Comparison of ENCODE assay signal across 34 cellular contexts in the genomic region with DNA sequence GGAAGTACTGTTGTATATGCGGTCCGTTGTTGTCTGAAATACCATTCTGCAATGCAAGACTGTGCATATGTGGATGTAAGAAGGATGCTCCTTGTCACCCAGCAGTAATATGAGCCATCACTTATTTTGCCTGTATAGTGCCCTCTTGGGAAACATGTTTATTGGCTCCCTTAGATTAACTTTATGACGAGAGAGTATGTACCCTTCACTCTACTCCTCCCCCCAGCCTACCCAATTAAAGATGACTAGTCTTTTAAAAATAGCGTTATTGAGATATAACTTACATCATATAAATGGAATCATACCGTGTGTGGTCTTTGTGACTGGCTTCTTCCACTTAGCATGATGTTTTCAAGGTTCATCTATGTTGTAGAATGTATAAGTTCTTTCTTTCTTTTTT.
"Had no signal": no experiment of that assay in that cellular context is flagged by ENCODE, and none has a peak within 500 bp of the region (broad histone marks: within the 10 kb centered on the region; RNA-seq: fewer than 3 reads in every experiment).

No MANE protein-coding gene starts in this region.

- H3K4me1 ChIP-seq: Peyer's patch had no signal

- H3K27me3 ChIP-seq: brain microvascular endothelial cell, MG63, Peyer's patch had no signal

- H3K4me1 Mint-ChIP-seq: activated naive CD4-positive, alpha-beta T cell treated with anti-CD3 and anti-CD28 coated beads, Interleukin-2, amount 10 ng/mL, durations not matched to agents 7 days and 5 days had no signal

- ATAC-seq: activated naive CD8-positive, alpha-beta T cell treated with anti-CD3 and anti-CD28 coated beads, Interleukin-2, amount 50 U/mL, for 24 hours; activated T-cell treated with anti-CD3 and anti-CD28 coated beads, Interleukin-2, amount 50 U/mL, for 4 hours; K562 had no signal

- H3K4me3 Mint-ChIP-seq: activated B cell treated with CpG ODN at 0.5 μM for 24 hours; activated CD4-positive, alpha-beta memory T cell treated with anti-CD3 and anti-CD28 coated beads for 36 hours; activated naive CD4-positive, alpha-beta T cell treated with anti-CD3 and anti-CD28 coated beads, Interleukin-2, amount 10 ng/mL, durations not matched to agents 7 days and 5 days; activated naive CD8-positive, alpha-beta T cell; activated naive CD8-positive, alpha-beta T cell treated with anti-CD3 and anti-CD28 coated beads, Interleukin-2, amount 50 U/mL, for 24 hours; activated T-cell treated with anti-CD3 and anti-CD28 coated beads, Interleukin-2, amount 50 U/mL, for 4 hours; activated T-helper 1 cell treated with anti-CD3 and anti-CD28 coated beads, Interleukin-12 subunit alpha, Interleukin-12 subunit beta, Interleukin-2, Interleukin-4 antibody, amounts not matched to agents 30 ng/mL and 10 ng/mL and 1 ng/mL, durations not matched to agents 14 hours and 24 hours and 36 hours had no signal

- H3K36me3 Mint-ChIP-seq: activated CD4-positive, alpha-beta memory T cell treated with anti-CD3 and anti-CD28 coated beads for 36 hours; activated naive CD4-positive, alpha-beta T cell treated with anti-CD3 and anti-CD28 coated beads, Interleukin-2, amount 10 ng/mL, durations not matched to agents 7 days and 5 days had no signal

- H3K36me3 ChIP-seq: brain microvascular endothelial cell, Peyer's patch had no signal

- H3K27ac Mint-ChIP-seq: activated B cell treated with CpG ODN at 0.5 μM for 24 hours; activated CD4-positive, alpha-beta memory T cell treated with anti-CD3 and anti-CD28 coated beads for 36 hours; activated naive CD4-positive, alpha-beta T cell treated with anti-CD3 and anti-CD28 coated beads, Interleukin-2, amount 10 ng/mL, durations not matched to agents 7 days and 5 days; activated naive CD8-positive, alpha-beta T cell; activated naive CD8-positive, alpha-beta T cell treated with anti-CD3 and anti-CD28 coated beads, Interleukin-2, amount 50 U/mL, for 24 hours; activated T-helper 1 cell treated with anti-CD3 and anti-CD28 coated beads, Interleukin-12 subunit alpha, Interleukin-12 subunit beta, Interleukin-2, Interleukin-4 antibody, amounts not matched to agents 30 ng/mL and 10 ng/mL and 1 ng/mL, durations not matched to agents 14 hours and 24 hours and 36 hours had no signal

- H3K27ac ChIP-seq: brain microvascular endothelial cell, Peyer's patch, VCaP had no signal

- DNase-seq: activated B cell treated with CpG ODN at 0.5 μM for 24 hours; activated CD4-positive, alpha-beta memory T cell treated with anti-CD3 and anti-CD28 coated beads for 36 hours; activated CD4-positive, alpha-beta T cell treated with anti-CD3 and anti-CD28 coated beads for 4 hours; activated CD4-positive, alpha-beta T cell treated with anti-CD3 and anti-CD28 coated beads, Interleukin-2, amount 50 U/mL, for 1 hour; activated CD4-positive, CD25-positive, alpha-beta regulatory T cell treated with anti-CD3 and anti-CD28 coated beads, Interleukin-2, amount 50 U/mL, for 72 hours; activated CD8-positive, alpha-beta memory T cell treated with anti-CD3 and anti-CD28 coated beads, Interleukin-2, amount 50 U/mL, for 4 hours; activated gamma-delta T cell treated with Interleukin-2 at 50 U/mL for 16 hours; activated naive CD4-positive, alpha-beta T cell treated with anti-CD3 and anti-CD28 coated beads, Interleukin-2, amount 10 ng/mL, durations not matched to agents 7 days and 5 days; activated naive CD8-positive, alpha-beta T cell treated with anti-CD3 and anti-CD28 coated beads, Interleukin-2, amount 50 U/mL, for 24 hours; activated T-cell treated with anti-CD3 and anti-CD28 coated beads for 4 hours; activated T-cell treated with anti-CD3 and anti-CD28 coated beads, Interleukin-2, amount 50 U/mL, for 4 hours; anterior cingulate cortex; brain microvascular endothelial cell; central memory CD4-positive, alpha-beta T cell; MG63; NCI-H1048; NCI-H1105 treated with DMSO at 0.1 percent for 48 hours; NCI-H146; NCI-H187; NCI-H2029 treated with DMSO at 0.1 percent for 48 hours; NCI-H226; NCI-H446 treated with DMSO at 0.1 percent for 48 hours; NCI-H524; Peyer's patch; RPMI8226; SIG-M5; SW 1271; T-helper 1 cell; T-helper 2 cell; T-helper 9 cell had no signal

- H3K27me3 Mint-ChIP-seq: activated B cell treated with CpG ODN at 0.5 μM for 24 hours; activated CD4-positive, alpha-beta memory T cell treated with anti-CD3 and anti-CD28 coated beads for 36 hours; activated naive CD4-positive, alpha-beta T cell treated with anti-CD3 and anti-CD28 coated beads, Interleukin-2, amount 10 ng/mL, durations not matched to agents 7 days and 5 days; activated naive CD8-positive, alpha-beta T cell; activated naive CD8-positive, alpha-beta T cell treated with anti-CD3 and anti-CD28 coated beads, Interleukin-2, amount 50 U/mL, for 24 hours had no signal

- H3K9me3 ChIP-seq: MG63, Peyer's patch had no signal

- H3K9me3 Mint-ChIP-seq: activated B cell treated with CpG ODN at 0.5 μM for 24 hours; activated CD4-positive, alpha-beta memory T cell treated with anti-CD3 and anti-CD28 coated beads for 36 hours; activated naive CD4-positive, alpha-beta T cell treated with anti-CD3 and anti-CD28 coated beads, Interleukin-2, amount 10 ng/mL, durations not matched to agents 7 days and 5 days; activated naive CD8-positive, alpha-beta T cell treated with anti-CD3 and anti-CD28 coated beads, Interleukin-2, amount 50 U/mL, for 24 hours; activated T-cell treated with anti-CD3 and anti-CD28 coated beads, Interleukin-2, amount 50 U/mL, for 4 hours; activated T-helper 1 cell treated with anti-CD3 and anti-CD28 coated beads, Interleukin-12 subunit alpha, Interleukin-12 subunit beta, Interleukin-2, Interleukin-4 antibody, amounts not matched to agents 30 ng/mL and 10 ng/mL and 1 ng/mL, durations not matched to agents 14 hours and 24 hours and 36 hours had no signal

- H3K4me3 ChIP-seq: K562, MG63, Peyer's patch had no signal
